ENCODE assay signal across 13 cellular contexts in genomic region chr7:44853391-44853790, GRCh38. TPM values are rescaled to one million over a fixed set of nuclear protein-coding genes. Genes with fewer than 3 reads are reported as not detected.
DNase-seq lines count a peak whose midpoint lies in the region; ATAC-seq, FAIRE-seq and TF ChIP-seq lines count a peak whose summit lies in the region.
"Had no signal": no experiment of that assay in that cellular context is flagged by ENCODE, and none has a peak within 500 bp of the region (broad histone marks: within the 10 kb centered on the region; RNA-seq: fewer than 3 reads in every experiment).

No MANE protein-coding gene starts in this region.

- BruUV-seq in MCF 10A (replicated peaks; lab: Mats Ljungman, UMichigan), result no TSS peak
- BruUV-seq in K562 (replicated peaks; lab: Mats Ljungman, UMichigan), result no TSS peak
- BruUV-seq in Caco-2 (replicated peaks; lab: Mats Ljungman, UMichigan), result no TSS peak

- TF ChIP-seq CTCF in MCF 10A (IDR thresholded peaks at IDR 0.05; ENCODE audit: unreplicated experiment) (no peak), breast epithelium (IDR thresholded peaks at IDR 0.05) (no peak), K562 (IDR thresholded peaks at IDR 0.05 in 2 of 3, conservative IDR thresholded peaks at IDR 0.05 in 1 of 3; ENCODE audit: insufficient read depth in 2 of 3, low read depth in 1 of 3, low read length in 3 of 3) (no peak), Caco-2 (IDR thresholded peaks at IDR 0.05; ENCODE audit: insufficient read depth in 1 of 2, low read depth in 1 of 2, low read length in 1 of 2, severe bottlenecking in 1 of 2, unreplicated experiment in 1 of 2) (no peak)

- no peak overlapping the region for H3K9ac ChIP-seq in K562 (ENCODE audit: insufficient read depth in 1 of 2, low read depth in 2 of 2, low read length in 2 of 2)

- ATAC-seq in K562, result no peak
- ATAC-seq in right cardiac atrium, result no peak

- DNase-seq in MCF 10A (ENCODE audit: unreplicated experiment) (peak; percentile 68), breast epithelium (ENCODE audit: low spot score in 2 of 2) (no peak), NCI-H226 (peak; percentile 43), K562 (ENCODE audit: extremely low read depth in 1 of 4, low spot score in 3 of 4) (no peak), Caco-2 (no peak), right cardiac atrium (no peak), NCI-H748 (lab: John Stamatoyannopoulos, UW; ENCODE audit: unreplicated experiment) (no peak)
- peak; percentile 42 for DNase-seq in stimulated activated CD8-positive, alpha-beta memory T cell treated with anti-CD3 and anti-CD28 coated beads, Interleukin-4, amount 100 ng/mL, for 48 hours
- DNase-seq: endodermal cell, hypothalamus, NCI-H187, SHP77 treated with DMSO at 0.1 percent for 48 hours had no signal

- H3K36me3 Mint-ChIP-seq in MCF 10A (ENCODE audit: insufficient read depth, unreplicated experiment) (no peaks in the 10 kb centered on the region), Caco-2 (ENCODE audit: insufficient read depth, unreplicated experiment) (peaks cover 4% of the 10 kb centered on the region)

- in situ Hi-C loops in K562 (cut with MboI), result no loop called here

- H3K36me3 ChIP-seq in breast epithelium, result no peaks in the 10 kb centered on the region
- H3K36me3 ChIP-seq in K562 (ENCODE audit: control insufficient read depth, insufficient read depth, low read length), result peaks cover 5% of the 10 kb centered on the region; the same call in 2 of the 3 replicates
- no peaks in the 10 kb centered on the region for H3K36me3 ChIP-seq in Caco-2 (ENCODE audit: control insufficient read depth, insufficient read depth, low read length)

- FAIRE-seq in K562 (lab: Jason Lieb, UNC), result peak; percentile 15
- FAIRE-seq: astrocyte had no signal

- no peak overlapping the region for H3K4me2 ChIP-seq in K562 (ENCODE audit: insufficient read depth, low read length)

- POLR2A ChIA-PET in MCF 10A (lab: Yijun Ruan, JAX), result interaction anchor here (3.8 kb wide), 1 partner anchor 31 kb away, joined by 29 read pairs; the partner anchor contains the start of gene PURB
- POLR2A ChIA-PET in K562 (lab: Yijun Ruan, JAX), result interaction anchor here (0.6 to 2.2 kb wide), 3 partner anchors 22 to 132 kb away, joined by 3 to 8 read pairs (median 3); no protein-coding TSS in a partner anchor
- POLR2A ChIA-PET in Caco-2 (lab: Charles Lee), result interaction anchor here (0.6 kb wide), 1 partner anchor 258 kb away, joined by 3 read pairs; the partner anchor contains the start of gene TBRG4

- intact Hi-C loops in MCF 10A (cut with micrococcal nuclease), result loop anchor here (1.0 kb wide), 1 partner anchor 283 kb away; no protein-coding TSS in a partner anchor
- intact Hi-C loops in breast epithelium (cut with DNase I; ENCODE audit: low total_unique reads), result no loop called here
- intact Hi-C loops in K562 (cut with micrococcal nuclease), result loop anchor here (10.0 kb wide), 1 partner anchor 281 kb away; no protein-coding TSS in a partner anchor
- intact Hi-C loops in Caco-2 (cut with micrococcal nuclease; ENCODE audit: unreplicated experiment), result loop anchor here (1.0 kb wide), 1 partner anchor 283 kb away; no protein-coding TSS in a partner anchor
- intact Hi-C loops in right cardiac atrium (cut with DNase I), result loop anchor here in 1 of 4 donors (10.0 kb wide), 1 partner anchor 71 kb away; no protein-coding TSS in a partner anchor

- no peak overlapping the region for H2AFZ ChIP-seq in K562 (ENCODE audit: low read depth, low read length)

- H3K9me3 ChIP-seq in breast epithelium (no peaks in the 10 kb centered on the region), K562 (replicated peaks; ENCODE audit: control insufficient read depth, insufficient read depth, low read depth, low read length) (no peaks in the 10 kb centered on the region), Caco-2 (no peaks in the 10 kb centered on the region), right cardiac atrium (ENCODE audit: control insufficient read depth, low read length) (no peaks in the 10 kb centered on the region)

- H3K4me3 ChIP-seq in breast epithelium, result no peak overlapping the region
- H3K4me3 ChIP-seq in K562, result no peak overlapping the region
- H3K4me3 ChIP-seq in Caco-2 (ENCODE audit: low read depth, low read length), result no peak overlapping the region
- no peak overlapping the region for H3K4me3 ChIP-seq in right cardiac atrium (ENCODE audit: low read length)

- no peaks in the 10 kb centered on the region for H3K9me1 ChIP-seq in K562 (ENCODE audit: control insufficient read depth, insufficient read depth, low read length)

- H3K27ac ChIP-seq in breast epithelium (no peak overlapping the region), K562 (ENCODE audit: extremely low read depth, low read depth, low read length) (no peak overlapping the region), right cardiac atrium (ENCODE audit: low read length) (no peak overlapping the region)

- TF ChIP-seq POLR2A in breast epithelium (IDR thresholded peaks at IDR 0.05) (no peak), K562 (conservative IDR thresholded peaks at IDR 0.05) (no peak)

- TF ChIP-seq RAD21 in K562 (CRISPR knock-in tag; conservative IDR thresholded peaks at IDR 0.05 in 1 of 2, IDR thresholded peaks at IDR 0.05 in 1 of 2), result no peak

- H3K4me3 Mint-ChIP-seq in MCF 10A (ENCODE audit: unreplicated experiment) (no peak overlapping the region), Caco-2 (ENCODE audit: unreplicated experiment) (no peak overlapping the region)
- H3K4me3 Mint-ChIP-seq: endodermal cell had no signal

- H3K9me3 Mint-ChIP-seq in MCF 10A (ENCODE audit: unreplicated experiment), result no peaks in the 10 kb centered on the region
- no peaks in the 10 kb centered on the region for H3K9me3 Mint-ChIP-seq in Caco-2 (ENCODE audit: unreplicated experiment)
- H3K9me3 Mint-ChIP-seq: endodermal cell had no signal

- CTCF ChIA-PET in MCF 10A (lab: Yijun Ruan, JAX), result interaction anchor here (0.8 to 5.0 kb wide), 3 partner anchors 66 to 217 kb away, joined by 3 to 27 read pairs (median 6); no protein-coding TSS in a partner anchor
- CTCF ChIA-PET in K562 (lab: Yijun Ruan, JAX; ENCODE audit: low intra/inter-chr PET ratio), result no interaction called here
- CTCF ChIA-PET in Caco-2 (lab: Charles Lee), result no interaction called here

- no peak for TF ChIP-seq EP300 in K562 (IDR thresholded peaks at IDR 0.05; ENCODE audit: low read length)

- peaks cover 14% of the 10 kb centered on the region for H3K79me2 ChIP-seq in K562 (ENCODE audit: control insufficient read depth, insufficient read depth, low read length)

- H3K27me3 Mint-ChIP-seq in MCF 10A (ENCODE audit: insufficient read depth, unreplicated experiment), result no peaks in the 10 kb centered on the region
- H3K27me3 Mint-ChIP-seq in Caco-2 (ENCODE audit: insufficient read depth, unreplicated experiment), result no peaks in the 10 kb centered on the region

- H3K27me3 ChIP-seq in breast epithelium (no peaks in the 10 kb centered on the region), K562 (ENCODE audit: control insufficient read depth in 2 of 2, insufficient read depth in 2 of 2, low read length in 2 of 2) (no peaks in the 10 kb centered on the region), Caco-2 (replicated peaks; ENCODE audit: control insufficient read depth, insufficient read depth, low read length) (no peaks in the 10 kb centered on the region), right cardiac atrium (ENCODE audit: control insufficient read depth, insufficient read depth) (no peaks in the 10 kb centered on the region)

- no peaks in the 10 kb centered on the region for H3K4me1 Mint-ChIP-seq in MCF 10A (ENCODE audit: insufficient read depth, unreplicated experiment)
- no peaks in the 10 kb centered on the region for H3K4me1 Mint-ChIP-seq in Caco-2 (ENCODE audit: low read depth, unreplicated experiment)
- H3K4me1 Mint-ChIP-seq: endodermal cell had no signal

- H4K20me1 ChIP-seq in K562 (replicated peaks; ENCODE audit: control insufficient read depth, insufficient read depth, low read length), result no peaks in the 10 kb centered on the region

- WGBS in K562 (ENCODE audit: insufficient coverage, low coverage, missing lambda C conversion rate), result 49% methylated on average over 3 of the region's 3 CpGs
- WGBS in right cardiac atrium, result 83% methylated on average over 3 of the region's 3 CpGs

- H3K4me1 ChIP-seq in breast epithelium, result no peaks in the 10 kb centered on the region
- peaks cover 7 to 13% of the 10 kb centered on the region in 2 experiments; a peak in 3 of 5 replicates for H3K4me1 ChIP-seq in K562 (replicated peaks in 1 of 2; ENCODE audit: control insufficient read depth in 2 of 2, insufficient read depth in 2 of 2, low read length in 2 of 2)
- no peaks in the 10 kb centered on the region for H3K4me1 ChIP-seq in Caco-2
- no peaks in the 10 kb centered on the region for H3K4me1 ChIP-seq in right cardiac atrium (ENCODE audit: control insufficient read depth, insufficient read depth, low read length)

- no peak overlapping the region for H3K27ac Mint-ChIP-seq in MCF 10A (ENCODE audit: low read depth, unreplicated experiment)
- H3K27ac Mint-ChIP-seq in Caco-2 (ENCODE audit: unreplicated experiment), result no peak overlapping the region
- H3K27ac Mint-ChIP-seq: endodermal cell had no signal

RNA-seq across cellular contexts. Expression of gene H2AZ2, which starts 5.5 kb away (rescaled TPM):
- total RNA-seq in MCF 10A (2022) (138 and 139 TPM in 2 replicates), breast epithelium (100 to 1,000 TPM; 110 to 140 (median 115) TPM), K562 (2014; rRNA removed) (380 and 497 TPM in 2 replicates), K562 (2014; rRNA removed; fragmentation: Illumina TruSeq; extraction: Trizol) (286 and 296 TPM in 2 replicates), K562 (2015; rRNA removed; fragmentation: Illumina TruSeq; extraction: Trizol) (217 and 219 TPM in 2 replicates), K562 (2021) (273 and 286 TPM in 2 replicates), Caco-2 (2022) (196 and 244 TPM in 2 replicates), right cardiac atrium (100 to 1,000 TPM; 195 to 233 (median 224) TPM)
- total RNA-seq in K562 (2011; cell fraction: chromatin; rRNA removed; ENCODE audit: low replicate concordance), result 52.2 and 119 TPM in 2 replicates
- 49.0 and 52.7 TPM in 2 replicates for total RNA-seq in K562 (2011; cell fraction: nucleolus; rRNA removed)
- total RNA-seq in K562 (2011; cell fraction: nucleoplasm; rRNA removed), result 81.8 and 141 TPM in 2 replicates
- polyA plus RNA-seq in K562 (2011; rRNA removed) (276 and 382 TPM in 2 replicates), K562 (2014; fragmentation: Illumina TruSeq; extraction: Trizol) (213 and 246 TPM in 2 replicates), K562 (2014; fragmentation: Nextera tagmentation; extraction: Ambion mirVana) (100 to 1,000 TPM; 105 to 118 TPM), K562 (2014; rRNA removed) (295 and 305 TPM in 2 replicates), right cardiac atrium (163 TPM)
- 254 and 312 TPM in 2 replicates for polyA plus RNA-seq in K562 (2011; cell fraction: cytosol; rRNA removed)
- polyA plus RNA-seq in K562 (2011; cell fraction: nucleus; rRNA removed), result 75.0 and 103 TPM in 2 replicates
- polyA plus RNA-seq in K562 (2012), result 262 and 408 TPM in 2 replicates
- polyA minus RNA-seq in K562 (2011; rRNA and poly(A)+ RNA removed), result 211 and 268 TPM in 2 replicates
- 75.6 and 99.9 TPM in 2 replicates for polyA minus RNA-seq in K562 (2011; cell fraction: cytosol; rRNA and poly(A)+ RNA removed)
- 17.5 and 34.1 TPM in 2 replicates for polyA minus RNA-seq in K562 (2011; cell fraction: nucleus; rRNA and poly(A)+ RNA removed)

RNA-seq across cellular contexts. Expression of gene PURB, which starts 31.9 kb away (rescaled TPM):
- total RNA-seq in MCF 10A (2022) (21.3 and 27.9 TPM in 2 replicates), breast epithelium (10 to 100 TPM; 22.7 to 27.2 (median 24.9) TPM), K562 (2014; rRNA removed) (5.6 and 6.2 TPM in 2 replicates), K562 (2014; rRNA removed; fragmentation: Illumina TruSeq; extraction: Trizol) (13.5 and 14.8 TPM in 2 replicates), K562 (2015; rRNA removed; fragmentation: Illumina TruSeq; extraction: Trizol) (10.6 and 11.2 TPM in 2 replicates), K562 (2021) (12.7 and 13.1 TPM in 2 replicates), Caco-2 (2022) (25.1 and 26.3 TPM in 2 replicates), right cardiac atrium (10 to 100 TPM; 13.5 to 22.4 (median 14.8) TPM)
- 13.1 and 32.6 TPM in 2 replicates for total RNA-seq in K562 (2011; cell fraction: chromatin; rRNA removed; ENCODE audit: low replicate concordance)
- total RNA-seq in K562 (2011; cell fraction: nucleolus; rRNA removed), result 11.2 and 12.5 TPM in 2 replicates
- total RNA-seq in K562 (2011; cell fraction: nucleoplasm; rRNA removed), result 20.3 and 27.3 TPM in 2 replicates
- polyA plus RNA-seq in K562 (2011; rRNA removed) (7.3 and 8.3 TPM in 2 replicates), K562 (2014; fragmentation: Illumina TruSeq; extraction: Trizol) (12.8 and 14.1 TPM in 2 replicates), K562 (2014; fragmentation: Nextera tagmentation; extraction: Ambion mirVana) (1 to 10 TPM; 1.6 TPM), K562 (2014; rRNA removed) (8.8 and 9.8 TPM in 2 replicates), right cardiac atrium (6.9 TPM)
- 1.8 and 4.2 TPM in 2 replicates for polyA plus RNA-seq in K562 (2011; cell fraction: cytosol; rRNA removed)
- polyA plus RNA-seq in K562 (2011; cell fraction: nucleus; rRNA removed), result 6.5 and 7.7 TPM in 2 replicates
- polyA plus RNA-seq in K562 (2012), result 9.8 and 11.3 TPM in 2 replicates
- polyA minus RNA-seq in K562 (2011; rRNA and poly(A)+ RNA removed), result 6.8 and 7.8 TPM in 2 replicates
- polyA minus RNA-seq in K562 (2011; cell fraction: cytosol; rRNA and poly(A)+ RNA removed), result 5.3 and 6.5 TPM in 2 replicates
- 5.9 and 10.9 TPM in 2 replicates for polyA minus RNA-seq in K562 (2011; cell fraction: nucleus; rRNA and poly(A)+ RNA removed)

RNA-seq across cellular contexts. Expression of gene PPIA, which starts 56.9 kb away (rescaled TPM):
- total RNA-seq in MCF 10A (2022), result 2,090 and 2,238 TPM in 2 replicates
- total RNA-seq in breast epithelium, result 1,000 to 10,000 TPM; 1,127 to 1,313 (median 1,259) TPM
- 453 and 475 TPM in 2 replicates for total RNA-seq in K562 (2011; cell fraction: chromatin; rRNA removed; ENCODE audit: low replicate concordance)
- total RNA-seq in K562 (2011; cell fraction: nucleolus; rRNA removed), result 439 and 464 TPM in 2 replicates
- 630 and 762 TPM in 2 replicates for total RNA-seq in K562 (2011; cell fraction: nucleoplasm; rRNA removed)
- 2,805 and 3,364 TPM in 2 replicates for total RNA-seq in K562 (2014; rRNA removed)
- 4,631 and 4,826 TPM in 2 replicates for total RNA-seq in K562 (2014; rRNA removed; fragmentation: Illumina TruSeq; extraction: Trizol)
- 3,943 and 3,973 TPM in 2 replicates for total RNA-seq in K562 (2015; rRNA removed; fragmentation: Illumina TruSeq; extraction: Trizol)
- 2,583 and 2,768 TPM in 2 replicates for total RNA-seq in K562 (2021)
- polyA plus RNA-seq in K562 (2011; rRNA removed), result 5,196 and 6,697 TPM in 2 replicates
- 4,310 and 6,172 TPM in 2 replicates for polyA plus RNA-seq in K562 (2011; cell fraction: cytosol; rRNA removed)
- polyA plus RNA-seq in K562 (2011; cell fraction: nucleus; rRNA removed), result 1,280 and 2,340 TPM in 2 replicates
- 2,534 and 3,220 TPM in 2 replicates for polyA plus RNA-seq in K562 (2012)
- polyA plus RNA-seq in K562 (2014; fragmentation: Illumina TruSeq; extraction: Trizol), result 7,504 and 8,032 TPM in 2 replicates
- 1,000 to 10,000 TPM; 2,984 to 3,298 TPM for polyA plus RNA-seq in K562 (2014; fragmentation: Nextera tagmentation; extraction: Ambion mirVana)
- 6,267 and 7,127 TPM in 2 replicates for polyA plus RNA-seq in K562 (2014; rRNA removed)
- 2,540 and 2,827 TPM in 2 replicates for polyA minus RNA-seq in K562 (2011; rRNA and poly(A)+ RNA removed)
- 724 and 768 TPM in 2 replicates for polyA minus RNA-seq in K562 (2011; cell fraction: cytosol; rRNA and poly(A)+ RNA removed)
- polyA minus RNA-seq in K562 (2011; cell fraction: nucleus; rRNA and poly(A)+ RNA removed), result 135 and 291 TPM in 2 replicates
- 2,104 and 2,207 TPM in 2 replicates for total RNA-seq in Caco-2 (2022)
- 100 to 1,000 TPM; 411 to 510 (median 490) TPM for total RNA-seq in right cardiac atrium
- 1,145 TPM for polyA plus RNA-seq in right cardiac atrium

Comparison
In these comparisons a context has a peak if more than half of its experiments do, and no peak if none do; other contexts are left out.
1. DNase-seq: peak in MCF 10A (single experiment), NCI-H226 (single experiment) and stimulated activated CD8-positive, alpha-beta memory T cell treated with anti-CD3 and anti-CD28 coated beads, Interleukin-4, amount 100 ng/mL, for 48 hours (single experiment); none in breast epithelium (0 of 2), K562 (0 of 4), Caco-2 (0 of 2), right cardiac atrium (0 of 3) and NCI-H748 (single experiment).